ENCODE assay signal across 29 cellular contexts in genomic region chr13:98785968-98786367, GRCh38. TPM values are rescaled to one million over a fixed set of nuclear protein-coding genes. Genes with fewer than 3 reads are reported as not detected.
"Had no signal": no experiment of that assay in that cellular context is flagged by ENCODE, and none has a peak within 500 bp of the region (broad histone marks: within the 10 kb centered on the region; RNA-seq: fewer than 3 reads in every experiment).

No MANE protein-coding gene starts in this region.

- H3K9me3 ChIP-seq: SK-N-SH had no signal

- DNase-seq: activated CD4-positive, alpha-beta memory T cell treated with anti-CD3 and anti-CD28 coated beads, Interleukin-2, amount 10 ng/mL, durations not matched to agents 7 days and 5 days; activated CD4-positive, alpha-beta T cell treated with anti-CD3 and anti-CD28 coated beads, Interleukin-2, amount 50 U/mL, for 1 hour; activated CD4-positive, CD25-positive, alpha-beta regulatory T cell; activated gamma-delta T cell; activated naive CD4-positive, alpha-beta T cell treated with anti-CD3 and anti-CD28 coated beads for 36 hours; activated T-cell treated with anti-CD3 and anti-CD28 coated beads for 4 hours; activated T-cell treated with anti-CD3 and anti-CD28 coated beads, Interleukin-2, amount 50 U/mL, for 48 hours; amygdala; NCI-H1092 treated with DMSO at 0.1 percent for 48 hours; NCI-H1436; NCI-H1694 treated with DMSO at 0.1 percent for 48 hours; NCI-H2029 treated with DMSO at 0.1 percent for 48 hours; NCI-H345; NCI-H510A; NCI-H69; NK-92 treated with Interleukin-12 subunit alpha and Interleukin-12 subunit beta, amount 100 ng/mL, for 24 hours; OCI-M1; SK-N-SH; T-helper 1 cell had no signal

- H3K4me1 Mint-ChIP-seq: activated CD4-positive, alpha-beta memory T cell treated with anti-CD3 and anti-CD28 coated beads, Interleukin-2, amount 10 ng/mL, durations not matched to agents 7 days and 5 days; brain had no signal

- H3K36me3 Mint-ChIP-seq: brain had no signal

- H3K9me3 Mint-ChIP-seq: activated CD4-positive, alpha-beta memory T cell treated with anti-CD3 and anti-CD28 coated beads, Interleukin-2, amount 10 ng/mL, durations not matched to agents 7 days and 5 days; activated T-helper 17 cell treated with anti-CD3 and anti-CD28 coated beads, Interleukin-2, amount 50 U/mL, for 72 hours had no signal

- H3K4me3 Mint-ChIP-seq: activated CD4-positive, alpha-beta memory T cell treated with anti-CD3 and anti-CD28 coated beads, Interleukin-2, amount 10 ng/mL, durations not matched to agents 7 days and 5 days; activated naive CD4-positive, alpha-beta T cell treated with anti-CD3 and anti-CD28 coated beads for 36 hours; activated naive CD8-positive, alpha-beta T cell; activated T-helper 17 cell treated with anti-CD3 and anti-CD28 coated beads, Interleukin-2, amount 50 U/mL, for 72 hours; brain had no signal

- H3K27ac ChIP-seq: KMS-11, VCaP had no signal

- H3K9ac ChIP-seq: KMS-11, SK-N-SH had no signal

- H3K27ac Mint-ChIP-seq: activated CD4-positive, alpha-beta memory T cell treated with anti-CD3 and anti-CD28 coated beads, Interleukin-2, amount 10 ng/mL, durations not matched to agents 7 days and 5 days; activated naive CD4-positive, alpha-beta T cell treated with anti-CD3 and anti-CD28 coated beads for 36 hours; activated T-helper 17 cell treated with anti-CD3 and anti-CD28 coated beads, Interleukin-2, amount 50 U/mL, for 72 hours; brain had no signal

RNA-seq across cellular contexts. Expression of gene SLC15A1, which starts 33.5 kb away (rescaled TPM):
- total RNA-seq: activated CD4-positive, alpha-beta memory T cell treated with anti-CD3 and anti-CD28 coated beads, Interleukin-2, amount 10 ng/mL, durations not matched to agents 7 days and 5 days; activated CD8-positive, alpha-beta memory T cell treated with anti-CD3 and anti-CD28 coated beads for 36 hours; activated naive CD4-positive, alpha-beta T cell treated with anti-CD3 and anti-CD28 coated beads for 36 hours; activated T-helper 17 cell treated with anti-CD3 and anti-CD28 coated beads, Interleukin-2, amount 50 U/mL, for 72 hours; astrocyte; MCF 10A; Right ventricle myocardium inferior; T-helper 2 cell treated with Interferon-gamma antibody and Interleukin-4, amounts not matched to agents 100 ng/mL and 5 ng/mL, for 36 hours had no signal
- polyA plus RNA-seq: SK-N-SH had no signal
